ENCODE assay signal across 16 cellular contexts in genomic region chr4:84753318-84753972, GRCh38.
DNase-seq lines count a peak whose midpoint lies in the region; ATAC-seq and TF ChIP-seq lines count a peak whose summit lies in the region.
"Had no signal": no experiment of that assay in that cellular context is flagged by ENCODE, and none has a peak within 500 bp of the region (broad histone marks: within the 10 kb centered on the region; RNA-seq: fewer than 3 reads in every experiment).

No MANE protein-coding gene starts in this region.

- no peak overlapping the region for H3K9ac ChIP-seq in OCI-LY3 (ENCODE audit: low read length)

- intact Hi-C loops in left ventricle myocardium inferior (cut with micrococcal nuclease): no loop called here
- intact Hi-C loops in sciatic nerve (cut with DNase I): loop anchor here (5.0 kb wide), 1 partner anchor 214 kb away; the partner anchor contains the start of gene WDFY3

- no peak for TF ChIP-seq CTCF in OCI-LY3 (IDR thresholded peaks at IDR 0.05; ENCODE audit: low read depth, low read length)
- TF ChIP-seq CTCF in left ventricle myocardium inferior (IDR thresholded peaks at IDR 0.05; ENCODE audit: borderline replicate concordance): no peak

- H3K9me3 ChIP-seq in OCI-LY3 (ENCODE audit: insufficient read depth, low read length) (no peaks in the 10 kb centered on the region), left ventricle myocardium inferior (replicated peaks) (no peaks in the 10 kb centered on the region)
- H3K9me3 ChIP-seq: BE2C had no signal

- peaks cover 14% of the 10 kb centered on the region for H3K4me1 ChIP-seq in OCI-LY3 (ENCODE audit: low read length)
- peaks cover 24% of the 10 kb centered on the region for H3K4me1 ChIP-seq in left ventricle myocardium inferior

- H3K4me3 ChIP-seq in OCI-LY3 (ENCODE audit: low read length) (no peak overlapping the region; the same call in 1 of the 2 replicates), left ventricle myocardium inferior (no peak overlapping the region)
- H3K4me3 ChIP-seq: lung had no signal

- no peak overlapping the region for H3K27ac ChIP-seq in OCI-LY3 (ENCODE audit: low read length)
- H3K27ac ChIP-seq in left ventricle myocardium inferior (replicated peaks): peak overlapping the region; percentile 18

- 0 out of 2 replicates have a peak overlapping the region, but pooled peaks have one; percentile 17 for H2AFZ ChIP-seq in OCI-LY3 (ENCODE audit: low read depth, low read length)

- H3K27me3 ChIP-seq in OCI-LY3 (ENCODE audit: low read depth, low read length) (no peaks in the 10 kb centered on the region), left ventricle myocardium inferior (ENCODE audit: low read depth) (no peaks in the 10 kb centered on the region)
- H3K27me3 ChIP-seq: BE2C had no signal

- ATAC-seq in sciatic nerve (peak; percentile 46), GM21528 (IDR thresholded peaks at IDR 0.05; ENCODE audit: low FRiP score, unreplicated experiment) (no peak), HG03442 (IDR thresholded peaks at IDR 0.05; ENCODE audit: unreplicated experiment) (no peak), GM21786 (IDR thresholded peaks at IDR 0.05; ENCODE audit: unreplicated experiment) (no peak)
- ATAC-seq: activated CD8-positive, alpha-beta T cell treated with anti-CD3 and anti-CD28 coated beads, Interleukin-2, amount 10 ng/mL, durations not matched to agents 7 days and 5 days; activated T-cell treated with anti-CD3 and anti-CD28 coated beads, Interleukin-2, amount 50 U/mL, for 4 hours; naive thymus-derived CD8-positive, alpha-beta T cell had no signal

- H3K36me3 ChIP-seq in OCI-LY3 (replicated peaks; ENCODE audit: low read depth, low read length) (no peaks in the 10 kb centered on the region), left ventricle myocardium inferior (peaks cover 73% of the 10 kb centered on the region)

- H3K79me2 ChIP-seq in OCI-LY3 (ENCODE audit: low read length): no peaks in the 10 kb centered on the region

- peak; percentile 15 for DNase-seq in KG1 (lab: John Stamatoyannopoulos, UW)
- no peak for DNase-seq in left ventricle myocardium inferior
- no peak for DNase-seq in sciatic nerve (ENCODE audit: low spot score)
- DNase-seq: activated CD4-positive, CD25-positive, alpha-beta regulatory T cell; activated CD8-positive, alpha-beta T cell treated with anti-CD3 and anti-CD28 coated beads, Interleukin-2, amount 10 ng/mL, durations not matched to agents 7 days and 5 days; activated naive CD4-positive, alpha-beta T cell treated with anti-CD3 and anti-CD28 coated beads, Interleukin-2, amount 50 U/mL, for 16 hours; activated T-cell treated with anti-CD3 and anti-CD28 coated beads, Interleukin-2, amount 50 U/mL, for 4 hours; BE2C; foreskin fibroblast; naive thymus-derived CD8-positive, alpha-beta T cell; NCI-H187 had no signal

- H3K4me2 ChIP-seq in OCI-LY3 (ENCODE audit: low read length): peak overlapping the region; percentile 43

- H4K20me1 ChIP-seq in OCI-LY3 (ENCODE audit: insufficient read depth, low read length): no peaks in the 10 kb centered on the region
